1 cellular context compared by ENCODE assay signal in the genomic region with DNA sequence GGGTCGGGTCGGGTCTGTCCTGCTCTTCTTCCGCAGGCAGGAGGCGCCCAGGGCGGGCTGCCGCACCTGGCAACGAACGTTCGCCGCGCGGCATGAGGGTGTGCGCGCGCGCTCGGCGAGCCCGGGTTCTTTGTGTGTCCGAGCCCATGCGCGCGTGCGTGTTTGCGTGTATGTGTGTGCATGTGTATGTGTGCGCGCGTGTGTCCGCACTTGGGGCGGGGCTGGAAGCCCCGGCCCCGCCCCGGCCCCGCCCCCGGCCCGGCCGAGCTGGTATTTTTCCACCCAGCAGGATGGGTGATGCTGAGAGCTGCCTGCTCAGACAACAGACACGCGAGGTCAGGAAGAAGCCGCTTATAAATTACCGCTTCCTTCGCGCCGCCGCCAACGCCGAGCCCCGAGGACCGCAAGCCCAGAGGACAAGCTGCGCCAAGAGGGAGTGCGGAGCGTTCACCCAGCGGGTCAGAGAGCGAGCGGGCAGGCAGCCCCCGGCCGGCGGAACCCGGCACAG.
TF ChIP-seq lines count a peak whose summit lies in the region.

Gene SLC6A6 (plus strand): TSS at position 303 of the 508 bp plus-strand sequence. CDS start 41,029 bp downstream, outside the sequence.

TF ChIP-seq in HepG2, 621 proteins besides CTCF, POLR2A, EP300 and RAD21 (continued from another document and continues in another):
- TF ChIP-seq RXRA (CRISPR knock-in tag; IDR thresholded peaks at IDR 0.05) (no peak), HNRNPUL1 (IDR thresholded peaks at IDR 0.05; ENCODE audit: low read depth, low read length) (no peak), ZFYVE20 (CRISPR knock-in tag; IDR thresholded peaks at IDR 0.05; ENCODE audit: borderline replicate concordance, low read depth) (no peak), LBX2 (CRISPR knock-in tag; IDR thresholded peaks at IDR 0.05; ENCODE audit: borderline replicate concordance) (0 out of 2 replicates have a peak, but pooled peaks have one; percentile 1), ZSCAN25 (CRISPR knock-in tag; IDR thresholded peaks at IDR 0.05) (no peak), MLX (CRISPR knock-in tag; IDR thresholded peaks at IDR 0.05) (no peak), MEF2D (CRISPR knock-in tag; IDR thresholded peaks at IDR 0.05) (peak; percentile 44; the same call in 1 of the 2 replicates), ZNF180 (CRISPR knock-in tag; IDR thresholded peaks at IDR 0.05; ENCODE audit: borderline replicate concordance, low read depth) (no peak), KAT2B (IDR thresholded peaks at IDR 0.05; ENCODE audit: borderline replicate concordance, low read depth, low read length) (no peak), SCMH1 (CRISPR knock-in tag; IDR thresholded peaks at IDR 0.05; ENCODE audit: borderline replicate concordance) (no peak), ZNF749 (CRISPR knock-in tag; IDR thresholded peaks at IDR 0.05; ENCODE audit: borderline replicate concordance) (no peak), ZNF446 (CRISPR knock-in tag; IDR thresholded peaks at IDR 0.05) (no peak), FOSL2 (CRISPR knock-in tag; IDR thresholded peaks at IDR 0.05) (peak; percentile 61), PHF20 (CRISPR knock-in tag; IDR thresholded peaks at IDR 0.05) (no peak; the same call in 1 of the 2 replicates), MED1 (CRISPR knock-in tag; IDR thresholded peaks at IDR 0.05) (peak; percentile 18; the same call in 1 of the 2 replicates), ZNF550 (CRISPR knock-in tag; IDR thresholded peaks at IDR 0.05; ENCODE audit: borderline replicate concordance) (no peak), ZNF460 (CRISPR knock-in tag; IDR thresholded peaks at IDR 0.05; ENCODE audit: borderline replicate concordance) (no peak), MED13 (CRISPR knock-in tag; IDR thresholded peaks at IDR 0.05) (0 out of 2 replicates have a peak, but pooled peaks have one; percentile 52), YEATS2 (CRISPR knock-in tag; IDR thresholded peaks at IDR 0.05; ENCODE audit: borderline replicate concordance) (peak; percentile 33; the same call in 1 of the 2 replicates), ZNF543 (CRISPR knock-in tag; IDR thresholded peaks at IDR 0.05) (no peak), ZNF703 (CRISPR knock-in tag; IDR thresholded peaks at IDR 0.05; ENCODE audit: borderline replicate concordance) (no peak), ATF7 (IDR thresholded peaks at IDR 0.05) (no peak), ATF7 (CRISPR knock-in tag; IDR thresholded peaks at IDR 0.05) (no peak), STAG1 (CRISPR knock-in tag; IDR thresholded peaks at IDR 0.05) (peak; percentile 64), ZNF451 (CRISPR knock-in tag; IDR thresholded peaks at IDR 0.05) (no peak), ZNF577 (CRISPR knock-in tag; IDR thresholded peaks at IDR 0.05; ENCODE audit: borderline replicate concordance, low read depth) (no peak), HNRNPH1 (optimal IDR thresholded peaks at IDR 0.05; ENCODE audit: low read depth, low read length) (no peak), TCF7 (IDR thresholded peaks at IDR 0.05; ENCODE audit: low read depth) (no peak), ZNF672 (CRISPR knock-in tag; IDR thresholded peaks at IDR 0.05) (no peak), ZNF776 (CRISPR knock-in tag; IDR thresholded peaks at IDR 0.05) (no peak; the same call in 1 of the 2 replicates), POLR2G (IDR thresholded peaks at IDR 0.05; ENCODE audit: low read depth, low read length) (peak; percentile 81), PBX3 (CRISPR knock-in tag; IDR thresholded peaks at IDR 0.05; ENCODE audit: borderline replicate concordance) (no peak), ZNF619 (CRISPR knock-in tag; IDR thresholded peaks at IDR 0.05) (no peak), ZNF780A (CRISPR knock-in tag; IDR thresholded peaks at IDR 0.05) (no peak), ZKSCAN5 (CRISPR knock-in tag; IDR thresholded peaks at IDR 0.05) (no peak), FOXA3 (CRISPR knock-in tag; IDR thresholded peaks at IDR 0.05) (peak; percentile 68), MEIS2 (CRISPR knock-in tag; IDR thresholded peaks at IDR 0.05) (no peak; the same call in 1 of the 2 replicates), ZNF790 (CRISPR knock-in tag; IDR thresholded peaks at IDR 0.05; ENCODE audit: borderline replicate concordance) (no peak), TP53 (CRISPR knock-in tag; conservative IDR thresholded peaks at IDR 0.05) (no peak), ZNF724P (CRISPR knock-in tag; IDR thresholded peaks at IDR 0.05; ENCODE audit: borderline replicate concordance) (no peak), ZNF878 (CRISPR knock-in tag; IDR thresholded peaks at IDR 0.05) (no peak), ZNF775 (CRISPR knock-in tag; IDR thresholded peaks at IDR 0.05; ENCODE audit: borderline replicate concordance) (no peak), ZNF512 (CRISPR knock-in tag; IDR thresholded peaks at IDR 0.05) (no peak), TBL1XR1 (IDR thresholded peaks at IDR 0.05; ENCODE audit: borderline replicate concordance, low read length, partially characterized antibody) (no peak), ZNF468 (CRISPR knock-in tag; IDR thresholded peaks at IDR 0.05) (no peak), GTF2F1 (IDR thresholded peaks at IDR 0.05; ENCODE audit: low read length) (no peak), RERE (CRISPR knock-in tag; IDR thresholded peaks at IDR 0.05; ENCODE audit: low read depth) (no peak), TEAD3 (CRISPR knock-in tag; optimal IDR thresholded peaks at IDR 0.05; ENCODE audit: borderline replicate concordance) (peak; percentile 73), ZNF496 (CRISPR knock-in tag; IDR thresholded peaks at IDR 0.05; ENCODE audit: insufficient replicate concordance) (no peak), ZNF367 (CRISPR knock-in tag; IDR thresholded peaks at IDR 0.05; ENCODE audit: borderline replicate concordance) (no peak), ZNF256 (CRISPR knock-in tag; conservative IDR thresholded peaks at IDR 0.05) (no peak), ZNF784 (CRISPR knock-in tag; IDR thresholded peaks at IDR 0.05; ENCODE audit: borderline replicate concordance) (no peak), ZSCAN29 (CRISPR knock-in tag; conservative IDR thresholded peaks at IDR 0.05) (no peak), TBX2 (CRISPR knock-in tag; IDR thresholded peaks at IDR 0.05; ENCODE audit: borderline replicate concordance) (0 out of 2 replicates have a peak, but pooled peaks have one; percentile 54)
- TF ChIP-seq, protein P1, sequence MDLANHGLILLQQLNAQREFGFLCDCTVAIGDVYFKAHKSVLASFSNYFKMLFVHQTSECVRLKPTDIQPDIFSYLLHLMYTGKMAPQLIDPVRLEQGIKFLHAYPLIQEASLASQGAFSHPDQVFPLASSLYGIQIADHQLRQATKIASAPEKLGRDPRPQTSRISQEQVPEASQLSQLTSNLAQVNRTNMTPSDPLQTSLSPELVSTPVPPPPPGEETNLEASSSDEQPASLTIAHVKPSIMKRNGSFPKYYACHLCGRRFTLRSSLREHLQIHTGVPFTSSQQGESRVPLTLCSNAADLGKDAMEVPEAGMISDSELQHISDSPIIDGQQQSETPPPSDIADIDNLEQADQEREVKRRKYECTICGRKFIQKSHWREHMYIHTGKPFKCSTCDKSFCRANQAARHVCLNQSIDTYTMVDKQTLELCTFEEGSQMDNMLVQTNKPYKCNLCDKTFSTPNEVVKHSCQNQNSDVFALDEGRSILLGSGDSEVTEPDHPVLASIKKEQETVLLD (CRISPR knock-in tag; IDR thresholded peaks at IDR 0.05; ENCODE audit: low read depth) = no peak
- TF ChIP-seq, protein P2, sequence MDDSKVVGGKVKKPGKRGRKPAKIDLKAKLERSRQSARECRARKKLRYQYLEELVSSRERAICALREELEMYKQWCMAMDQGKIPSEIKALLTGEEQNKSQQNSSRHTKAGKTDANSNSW (CRISPR knock-in tag; IDR thresholded peaks at IDR 0.05; ENCODE audit: borderline replicate concordance) = no peak
- TF ChIP-seq, protein P3, sequence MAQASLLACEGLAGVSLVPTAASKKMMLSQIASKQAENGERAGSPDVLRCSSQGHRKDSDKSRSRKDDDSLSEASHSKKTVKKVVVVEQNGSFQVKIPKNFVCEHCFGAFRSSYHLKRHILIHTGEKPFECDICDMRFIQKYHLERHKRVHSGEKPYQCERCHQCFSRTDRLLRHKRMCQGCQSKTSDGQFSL (CRISPR knock-in tag; IDR thresholded peaks at IDR 0.05) = no peak
- TF ChIP-seq, protein P4, sequence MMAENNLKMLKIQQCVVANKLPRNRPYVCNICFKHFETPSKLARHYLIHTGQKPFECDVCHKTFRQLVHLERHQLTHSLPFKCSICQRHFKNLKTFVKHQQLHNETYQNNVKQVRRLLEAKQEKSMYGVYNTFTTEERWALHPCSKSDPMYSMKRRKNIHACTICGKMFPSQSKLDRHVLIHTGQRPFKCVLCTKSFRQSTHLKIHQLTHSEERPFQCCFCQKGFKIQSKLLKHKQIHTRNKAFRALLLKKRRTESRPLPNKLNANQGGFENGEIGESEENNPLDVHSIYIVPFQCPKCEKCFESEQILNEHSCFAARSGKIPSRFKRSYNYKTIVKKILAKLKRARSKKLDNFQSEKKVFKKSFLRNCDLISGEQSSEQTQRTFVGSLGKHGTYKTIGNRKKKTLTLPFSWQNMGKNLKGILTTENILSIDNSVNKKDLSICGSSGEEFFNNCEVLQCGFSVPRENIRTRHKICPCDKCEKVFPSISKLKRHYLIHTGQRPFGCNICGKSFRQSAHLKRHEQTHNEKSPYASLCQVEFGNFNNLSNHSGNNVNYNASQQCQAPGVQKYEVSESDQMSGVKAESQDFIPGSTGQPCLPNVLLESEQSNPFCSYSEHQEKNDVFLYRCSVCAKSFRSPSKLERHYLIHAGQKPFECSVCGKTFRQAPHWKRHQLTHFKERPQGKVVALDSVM (CRISPR knock-in tag; IDR thresholded peaks at IDR 0.05) = no peak
